ENCODE assay signal across 11 cellular contexts in genomic region chr17:61457226-61457983, GRCh38. TPM values are rescaled to one million over a fixed set of nuclear protein-coding genes. Genes with fewer than 3 reads are reported as not detected.
DNase-seq lines count a peak whose midpoint lies in the region; ATAC-seq, FAIRE-seq and TF ChIP-seq lines count a peak whose summit lies in the region.
"Had no signal": no experiment of that assay in that cellular context is flagged by ENCODE, and none has a peak within 500 bp of the region (broad histone marks: within the 10 kb centered on the region; RNA-seq: fewer than 3 reads in every experiment).

No MANE protein-coding gene starts in this region.

- TF ChIP-seq CTCF in endothelial cell of umbilical vein (IDR thresholded peaks at IDR 0.05; ENCODE audit: extremely low read depth in 1 of 2, insufficient read depth in 1 of 2, low read depth in 1 of 2, low read length in 2 of 2) (no peak), neural cell (IDR thresholded peaks at IDR 0.05; ENCODE audit: poor library complexity, severe bottlenecking) (no peak)

- dilution Hi-C loops in endothelial cell of umbilical vein (cut with MboI; ENCODE audit: extremely low pct_ligation_motif_present, low sequenced_read_pairs) = no loop called here

- peaks cover 80 to 87% of the 10 kb centered on the region in 2 donors for H3K27me3 Mint-ChIP-seq in T-cell

- H3K36me3 Mint-ChIP-seq in T-cell = no peaks in the 10 kb centered on the region

- H2AFZ ChIP-seq in GM23248 (peak overlapping the region; percentile 71), endothelial cell of umbilical vein (ENCODE audit: low read depth, low read length) (no peak overlapping the region), neural cell (ENCODE audit: low read depth, low read length) (no peak overlapping the region)

- H3K9me3 Mint-ChIP-seq in T-cell = no peaks in the 10 kb centered on the region

- H3K9me1 ChIP-seq in endothelial cell of umbilical vein (replicated peaks; ENCODE audit: control insufficient read depth, extremely low read depth, insufficient read depth, low read length) = no peaks in the 10 kb centered on the region

- DNase-seq in GM23248 (peak; percentile 23), T-cell (peak in 1 of 34 experiments; percentile 2), endothelial cell of umbilical vein (ENCODE audit: low read depth, low spot score) (no peak), cortex of kidney (lab: John Stamatoyannopoulos, UW) (no peak), NCI-H1105 treated with DMSO at 0.1 percent for 48 hours (lab: John Stamatoyannopoulos, UW) (no peak), UCSD-AML1 (lab: John Stamatoyannopoulos, UW; ENCODE audit: unreplicated experiment) (no peak)
- DNase-seq: kidney glomerular epithelial cell had no signal

- H3F3A ChIP-seq in GM23248 (ENCODE audit: insufficient read depth) (no peaks in the 10 kb centered on the region), neural cell (ENCODE audit: insufficient read depth, low read length, poor library complexity, severe bottlenecking) (no peaks in the 10 kb centered on the region)

- H3K27me3 ChIP-seq in GM23248 (replicated peaks; ENCODE audit: insufficient read depth) (peaks cover 99% of the 10 kb centered on the region), endothelial cell of umbilical vein (ENCODE audit: control insufficient read depth in 2 of 2, insufficient read depth in 2 of 2, low read length in 2 of 2) (peaks cover 87 to 97% of the 10 kb centered on the region in 2 experiments), neural cell (ENCODE audit: insufficient read depth, low read depth, low read length) (peaks cover 100% of the 10 kb centered on the region)

- TF ChIP-seq RAD21 in neural cell (conservative IDR thresholded peaks at IDR 0.05) = no peak

- H3K4me1 ChIP-seq in GM23248 (ENCODE audit: insufficient read depth) = no peaks in the 10 kb centered on the region
- H3K4me1 ChIP-seq in endothelial cell of umbilical vein (ENCODE audit: control insufficient read depth, extremely low read depth, insufficient read depth, low read length) = peaks cover under 1% of the 10 kb centered on the region

- no peak overlapping the region for H3K27ac Mint-ChIP-seq in T-cell

- H3K4me1 Mint-ChIP-seq in T-cell = peaks cover 51 to 68% (median 55%) of the 10 kb centered on the region in 3 donors

- in situ Hi-C loops in GM23248 (cut with MboI) = no loop called here

- no TSS peak for BruUV-seq in endothelial cell of umbilical vein (replicated peaks; lab: Mats Ljungman, UMichigan)

- intact Hi-C loops in endothelial cell of umbilical vein (cut with micrococcal nuclease) = no loop called here

- H3K9me2 ChIP-seq in GM23248 (ENCODE audit: insufficient read depth) = no peaks in the 10 kb centered on the region
- no peaks in the 10 kb centered on the region for H3K9me2 ChIP-seq in neural cell (ENCODE audit: insufficient read depth, low read length)

- FAIRE-seq in endothelial cell of umbilical vein (lab: Jason Lieb, UNC) = no peak

- H3K4me3 ChIP-seq in GM23248 (peak overlapping the region; percentile 38), endothelial cell of umbilical vein (replicated peaks in 1 of 3; ENCODE audit: insufficient read depth in 1 of 3, low read depth in 1 of 3, low read length in 3 of 3) (no peak overlapping the region), neural cell (ENCODE audit: low read length) (peak overlapping the region; percentile 26)

- H3K27ac ChIP-seq in GM23248 (no peak overlapping the region), endothelial cell of umbilical vein (ENCODE audit: insufficient read depth, low read depth, low read length) (no peak overlapping the region), neural cell (ENCODE audit: low read length) (no peak overlapping the region)
- H3K27ac ChIP-seq: skin epidermis had no signal

- POLR2A ChIA-PET in T-cell (lab: Charles Lee) = no interaction called here
- POLR2A ChIA-PET in endothelial cell of umbilical vein (lab: Charles Lee) = interaction anchor here (0.6 kb wide), 1 partner anchor 609 kb away, joined by 4 read pairs; no protein-coding TSS in a partner anchor

- H3K79me2 ChIP-seq in GM23248 (ENCODE audit: insufficient read depth) (no peaks in the 10 kb centered on the region), endothelial cell of umbilical vein (ENCODE audit: control insufficient read depth, insufficient read depth, low read length) (no peaks in the 10 kb centered on the region), neural cell (replicated peaks; ENCODE audit: insufficient read depth, low read length) (no peaks in the 10 kb centered on the region)

- H4K20me1 ChIP-seq in GM23248 (ENCODE audit: insufficient read depth) (no peaks in the 10 kb centered on the region), endothelial cell of umbilical vein (replicated peaks; ENCODE audit: control insufficient read depth, extremely low read depth, insufficient read depth, low read length) (peaks cover 2% of the 10 kb centered on the region), neural cell (ENCODE audit: insufficient read depth) (no peaks in the 10 kb centered on the region)

- H3K4me2 ChIP-seq in GM23248 (ENCODE audit: unreplicated experiment) = peak overlapping the region; percentile 34
- no peak overlapping the region for H3K4me2 ChIP-seq in endothelial cell of umbilical vein (ENCODE audit: insufficient read depth, low read length)
- H3K4me2 ChIP-seq in neural cell (ENCODE audit: low read length) = no peak overlapping the region

- H3K4me3 Mint-ChIP-seq in T-cell = peak overlapping the region; percentile 44 to 74 (median 65)

- no peak overlapping the region for H3K9ac ChIP-seq in GM23248
- H3K9ac ChIP-seq in endothelial cell of umbilical vein (replicated peaks; ENCODE audit: extremely low read depth, insufficient read depth, low read length) = no peak overlapping the region
- no peak overlapping the region for H3K9ac ChIP-seq in neural cell (ENCODE audit: low read length)

- no peak for TF ChIP-seq POLR2A in endothelial cell of umbilical vein (IDR thresholded peaks at IDR 0.05; ENCODE audit: low read depth, low read length)

- H3K9me3 ChIP-seq in GM23248 (ENCODE audit: low read depth) = no peaks in the 10 kb centered on the region
- H3K9me3 ChIP-seq in endothelial cell of umbilical vein (replicated peaks; ENCODE audit: control insufficient read depth, insufficient read depth, low read length) = no peaks in the 10 kb centered on the region
- peaks cover 3% of the 10 kb centered on the region for H3K9me3 ChIP-seq in neural cell (ENCODE audit: low read length)

- 4 to 5% methylated on average over 36 to 39 of the region's 39 CpGs for WGBS in GM23248 (ENCODE audit: low coverage in 1 of 2, low lambda C conversion rate in 2 of 2, missing lambda C conversion rate in 2 of 2), 2 experiments

- H3K36me3 ChIP-seq in GM23248 (ENCODE audit: low read depth) = no peaks in the 10 kb centered on the region
- no peaks in the 10 kb centered on the region for H3K36me3 ChIP-seq in endothelial cell of umbilical vein (ENCODE audit: control insufficient read depth in 2 of 2, extremely low read depth in 1 of 2, insufficient read depth in 2 of 2, low read length in 2 of 2)
- H3K36me3 ChIP-seq in neural cell (ENCODE audit: insufficient read depth, low read length) = no peaks in the 10 kb centered on the region

- CTCF ChIA-PET in T-cell (lab: Charles Lee) = interaction anchor here in 1 of 2 donors (0.5 kb wide), 1 partner anchor 68 kb away, joined by 3 read pairs; no protein-coding TSS in a partner anchor
- CTCF ChIA-PET in endothelial cell of umbilical vein (lab: Charles Lee) = no interaction called here

- ATAC-seq in T-cell (replicated peaks in 1 of 4) (no peak), GM18520 (IDR thresholded peaks at IDR 0.05; ENCODE audit: unreplicated experiment) (no peak)

- TF ChIP-seq EP300 in neural cell (conservative IDR thresholded peaks at IDR 0.05; ENCODE audit: poor library complexity, severe bottlenecking) = no peak

TF ChIP-seq in endothelial cell of umbilical vein, 7 proteins besides CTCF, POLR2A, EP300 and RAD21:
- peak; percentile 90 for TF ChIP-seq EZH2 (IDR thresholded peaks at IDR 0.05; ENCODE audit: borderline replicate concordance, low read depth, low read length, severe bottlenecking)
- TF ChIP-seq POLR2AphosphoS5 (IDR thresholded peaks at IDR 0.05; ENCODE audit: insufficient read depth, low read depth, low read length) = no peak
TF ChIP-seq in endothelial cell of umbilical vein: peak in this region for 1.

TF ChIP-seq in neural cell, 6 proteins besides CTCF, POLR2A, EP300 and RAD21 (continues in another document):
- no peak for TF ChIP-seq EZH2 (IDR thresholded peaks at IDR 0.05; ENCODE audit: borderline replicate concordance, insufficient read depth, low read length, poor library complexity, severe bottlenecking)
- no peak for TF ChIP-seq POLR2AphosphoS5 (IDR thresholded peaks at IDR 0.05)

RNA-seq across cellular contexts. Expression of gene TBX4, which starts 5.2 kb away (rescaled TPM):
- not detected in 2 replicates for total RNA-seq in GM23248 (2014; rRNA removed; shearing (Covaris generic))
- not detected in 2 replicates for polyA plus RNA-seq in GM23248 (2016; fragmentation: Nextera tagmentation; extraction: Ambion mirVana)
- not detected for total RNA-seq in T-cell
- not detected in 2 replicates for total RNA-seq in endothelial cell of umbilical vein
- not detected in 2 replicates for polyA plus RNA-seq in endothelial cell of umbilical vein
- polyA plus RNA-seq in endothelial cell of umbilical vein (2011; cell fraction: cytosol; rRNA removed) = not detected in 2 replicates
- not detected in 2 replicates for polyA plus RNA-seq in endothelial cell of umbilical vein (2011; cell fraction: nucleus; rRNA removed)
- not detected in 2 replicates for polyA plus RNA-seq in endothelial cell of umbilical vein (2012)
- not detected in 2 replicates for polyA minus RNA-seq in endothelial cell of umbilical vein
- polyA minus RNA-seq in endothelial cell of umbilical vein (2011; cell fraction: cytosol; rRNA and poly(A)+ RNA removed) = not detected
- not detected in 2 replicates for polyA minus RNA-seq in endothelial cell of umbilical vein (2011; cell fraction: nucleus; rRNA and poly(A)+ RNA removed)
- not detected in 2 replicates for polyA plus RNA-seq in neural cell
- not detected in 2 replicates for polyA minus RNA-seq in neural cell
- total RNA-seq: dermis microvascular lymphatic vessel endothelial cell had no signal

RNA-seq across cellular contexts. Expression of gene TBX2, which starts 57.8 kb away (rescaled TPM):
- 9.9 and 11.1 TPM in 2 replicates for total RNA-seq in GM23248 (2014; rRNA removed; shearing (Covaris generic))
- polyA plus RNA-seq in GM23248 (2016; fragmentation: Nextera tagmentation; extraction: Ambion mirVana) = 1.7 and 2.1 TPM in 2 replicates
- total RNA-seq in T-cell = under 1 TPM in 3 of 5 donors, not detected in 2; 0.26 to 0.82 (median 0.32) TPM
- not detected in 2 replicates for total RNA-seq in endothelial cell of umbilical vein
- not detected in 2 replicates for polyA plus RNA-seq in endothelial cell of umbilical vein
- polyA plus RNA-seq in endothelial cell of umbilical vein (2011; cell fraction: cytosol; rRNA removed) = 0.01 TPM in 1 of 2 replicates, not detected in the other
- not detected in 2 replicates for polyA plus RNA-seq in endothelial cell of umbilical vein (2011; cell fraction: nucleus; rRNA removed)
- polyA plus RNA-seq in endothelial cell of umbilical vein (2012) = not detected in 2 replicates
- polyA minus RNA-seq in endothelial cell of umbilical vein = not detected in 2 replicates
- 0.82 TPM for polyA minus RNA-seq in endothelial cell of umbilical vein (2011; cell fraction: cytosol; rRNA and poly(A)+ RNA removed)
- polyA minus RNA-seq in endothelial cell of umbilical vein (2011; cell fraction: nucleus; rRNA and poly(A)+ RNA removed) = not detected in 2 replicates
- polyA plus RNA-seq in neural cell = not detected in 2 replicates
- polyA minus RNA-seq in neural cell = 0.12 TPM in 1 of 2 replicates, not detected in the other
- total RNA-seq: dermis microvascular lymphatic vessel endothelial cell had no signal

Comparison
In these comparisons a context has a peak if more than half of its experiments do, and no peak if none do; other contexts are left out.
1. H3K4me3 ChIP-seq: peak in GM23248 (single experiment) and neural cell (single experiment); none in endothelial cell of umbilical vein (0 of 3).